Comparison of ENCODE assay signal across 8 cellular contexts in genomic region chr10:100006241-100006886, GRCh38. TPM values are rescaled to one million over a fixed set of nuclear protein-coding genes. Genes with fewer than 3 reads are reported as not detected.
A peak's percentile ranks its signal among the peaks of the same experiment; 100 is the strongest.
DNase-seq lines count a peak whose midpoint lies in the region; TF ChIP-seq lines count a peak whose summit lies in the region.

No MANE protein-coding gene starts in this region.

- H3K9me3 Mint-ChIP-seq in activated CD4-positive, alpha-beta T cell treated with anti-CD3 and anti-CD28 coated beads, Interleukin-2, amount 10 ng/mL, durations not matched to agents 7 days and 5 days, result no peaks in the 10 kb centered on the region

- H3K4me3 ChIP-seq in PC-9, result peak overlapping the region; percentile 49; the same call in 1 of the 2 replicates
- no peak overlapping the region for H3K4me3 ChIP-seq in esophagus (ENCODE audit: low read depth in 1 of 2, low read length in 2 of 2)
- peak overlapping the region; percentile 17 for H3K4me3 ChIP-seq in retinal pigment epithelial cell (ENCODE audit: low read length)

- no peaks in the 10 kb centered on the region for H3K27me3 ChIP-seq in PC-9 (ENCODE audit: insufficient read depth, low read depth)
- H3K27me3 ChIP-seq in esophagus (ENCODE audit: control insufficient read depth in 1 of 2, insufficient read depth in 2 of 2, low read length in 2 of 2), result no peaks in the 10 kb centered on the region

- no peaks in the 10 kb centered on the region for H4K20me1 ChIP-seq in PC-9 (ENCODE audit: insufficient read depth)

- no peaks in the 10 kb centered on the region for H3K9me3 ChIP-seq in PC-9 (ENCODE audit: insufficient read depth, low read depth)
- no peaks in the 10 kb centered on the region for H3K9me3 ChIP-seq in esophagus (ENCODE audit: control insufficient read depth in 2 of 2, insufficient read depth in 1 of 2, low read depth in 1 of 2, low read length in 1 of 2)

- peak; percentile 6 to 21 for DNase-seq in activated CD4-positive, alpha-beta T cell treated with anti-CD3 and anti-CD28 coated beads for 4 hours
- DNase-seq in activated CD4-positive, alpha-beta T cell treated with anti-CD3 and anti-CD28 coated beads, Interleukin-2, amount 10 ng/mL, durations not matched to agents 7 days and 5 days, result no peak
- DNase-seq in PC-9 (peak; percentile 31 to 93), retinal pigment epithelial cell (ENCODE audit: low read depth) (peak; percentile 66), D341Med (ENCODE audit: low spot score) (no peak), NCI-H146 treated with DMSO at 0.1 percent for 48 hours (lab: John Stamatoyannopoulos, UW; ENCODE audit: unreplicated experiment) (no peak), DMS79 treated with DMSO at 0.1 percent for 48 hours (lab: John Stamatoyannopoulos, UW) (no peak)

- no peaks in the 10 kb centered on the region for H3K9me2 ChIP-seq in PC-9 (ENCODE audit: insufficient read depth)

- POLR2A ChIA-PET in activated CD4-positive, alpha-beta T cell treated with anti-CD3 and anti-CD28 coated beads, Interleukin-2, amount 10 ng/mL, durations not matched to agents 7 days and 5 days (lab: Charles Lee), result interaction anchor here (0.6 kb wide), 1 partner anchor 147 kb away, joined by 3 read pairs; no protein-coding TSS in a partner anchor
- POLR2A ChIA-PET in PC-9 (lab: Charles Lee; ENCODE audit: unreplicated experiment), result interaction anchor here (0.5 to 0.6 kb wide), 2 partner anchors 27 to 30 kb away, joined by 4 to 6 read pairs; no protein-coding TSS in a partner anchor

- H3K79me2 ChIP-seq in PC-9 (ENCODE audit: low read depth), result peaks cover 70% of the 10 kb centered on the region

- H3K27ac ChIP-seq in PC-9 (peak overlapping the region; percentile 93), esophagus (ENCODE audit: low read depth in 2 of 2, low read length in 1 of 2) (peak overlapping the region; percentile 72 to 92)

- intact Hi-C loops in PC-9 (cut with micrococcal nuclease; ENCODE audit: unreplicated experiment), result loop anchor here (2.0 to 5.0 kb wide), 3 partner anchors 30 to 76 kb away; no protein-coding TSS in a partner anchor

- H3K4me1 ChIP-seq in PC-9 (replicated peaks; ENCODE audit: insufficient read depth), result peaks cover 45% of the 10 kb centered on the region
- peaks cover 0 to 9% of the 10 kb centered on the region in 2 donors for H3K4me1 ChIP-seq in esophagus (ENCODE audit: control insufficient read depth in 2 of 2, insufficient read depth in 2 of 2, low read length in 1 of 2)

- H3K36me3 Mint-ChIP-seq in activated CD4-positive, alpha-beta T cell treated with anti-CD3 and anti-CD28 coated beads, Interleukin-2, amount 10 ng/mL, durations not matched to agents 7 days and 5 days (ENCODE audit: low read depth), result no peaks in the 10 kb centered on the region

- WGBS in esophagus, 2 donors, result 23 to 33% methylated on average over 4 of the region's 4 CpGs

- peaks cover 38% of the 10 kb centered on the region for H3K4me1 Mint-ChIP-seq in activated CD4-positive, alpha-beta T cell treated with anti-CD3 and anti-CD28 coated beads, Interleukin-2, amount 10 ng/mL, durations not matched to agents 7 days and 5 days

- peaks cover 43% of the 10 kb centered on the region for H3F3A ChIP-seq in PC-9 (ENCODE audit: insufficient read depth, low read depth)

- CTCF ChIA-PET in activated CD4-positive, alpha-beta T cell treated with anti-CD3 and anti-CD28 coated beads, Interleukin-2, amount 10 ng/mL, durations not matched to agents 7 days and 5 days (lab: Charles Lee), result interaction anchor here (0.6 to 1.5 kb wide), 6 partner anchors 13 to 235 kb away, joined by 3 to 6 read pairs (median 4); no protein-coding TSS in a partner anchor
- CTCF ChIA-PET in PC-9 (lab: Charles Lee), result interaction anchor here (1.1 to 1.5 kb wide), 2 partner anchors 40 to 570 kb away, joined by 4 read pairs; no protein-coding TSS in a partner anchor

- TF ChIP-seq CTCF in PC-9 (conservative IDR thresholded peaks at IDR 0.05) (no peak), retinal pigment epithelial cell (conservative IDR thresholded peaks at IDR 0.05; ENCODE audit: low read depth, low read length) (no peak)

- peaks cover 22% of the 10 kb centered on the region for H3K27me3 Mint-ChIP-seq in activated CD4-positive, alpha-beta T cell treated with anti-CD3 and anti-CD28 coated beads, Interleukin-2, amount 10 ng/mL, durations not matched to agents 7 days and 5 days

- 0 out of 2 replicates have a peak overlapping the region, but pooled peaks have one; percentile 26 for H2AFZ ChIP-seq in PC-9

- peak overlapping the region; percentile 90 for H3K4me2 ChIP-seq in PC-9

- no TSS peak for BruUV-seq in PC-9 (replicated peaks; lab: Mats Ljungman, UMichigan)

- H3K36me3 ChIP-seq in PC-9 (ENCODE audit: low read depth) (0 out of 2 replicates have a peak, but pooled peaks cover 3% of the 10 kb centered on the region), esophagus (ENCODE audit: control insufficient read depth in 2 of 2, insufficient read depth in 2 of 2, low read length in 1 of 2) (no peaks in the 10 kb centered on the region)

- H3K4me3 Mint-ChIP-seq in activated CD4-positive, alpha-beta T cell treated with anti-CD3 and anti-CD28 coated beads, Interleukin-2, amount 10 ng/mL, durations not matched to agents 7 days and 5 days, result no peak overlapping the region

- no peak overlapping the region for H3K27ac Mint-ChIP-seq in activated CD4-positive, alpha-beta T cell treated with anti-CD3 and anti-CD28 coated beads, Interleukin-2, amount 10 ng/mL, durations not matched to agents 7 days and 5 days

RNA-seq across cellular contexts. Expression of gene DNMBP, which starts 3.4 kb away (rescaled TPM):
- total RNA-seq in activated CD4-positive, alpha-beta T cell treated with anti-CD3 and anti-CD28 coated beads, Interleukin-2, amount 10 ng/mL, durations not matched to agents 7 days and 5 days, result 1 to 10 TPM; 2.9 to 3.2 TPM
- 11.8 and 14.9 TPM in 2 replicates for total RNA-seq in PC-9 (2021)
- 1 to 10 TPM; 5.4 to 6.4 TPM for polyA plus RNA-seq in esophagus

Comparison
In these comparisons a context has a peak if more than half of its experiments do, and no peak if none do; other contexts are left out.
1. DNase-seq: peak in activated CD4-positive, alpha-beta T cell treated with anti-CD3 and anti-CD28 coated beads for 4 hours (2 of 2), PC-9 (2 of 2) and retinal pigment epithelial cell (single experiment); none in activated CD4-positive, alpha-beta T cell treated with anti-CD3 and anti-CD28 coated beads, Interleukin-2, amount 10 ng/mL, durations not matched to agents 7 days and 5 days (single experiment), D341Med (single experiment), NCI-H146 treated with DMSO at 0.1 percent for 48 hours (single experiment) and DMS79 treated with DMSO at 0.1 percent for 48 hours (single experiment).
2. H3K4me3 ChIP-seq: peak in PC-9 (single experiment) and retinal pigment epithelial cell (single experiment); none in esophagus (0 of 2).